23 cellular contexts compared by ENCODE assay signal in genomic region chr18:46001074-46001473, GRCh38. TPM values are rescaled to one million over a fixed set of nuclear protein-coding genes. Genes with fewer than 3 reads are reported as not detected.
A peak's percentile ranks its signal among the peaks of the same experiment; 100 is the strongest.
DNase-seq lines count a peak whose midpoint lies in the region; ATAC-seq, FAIRE-seq and TF ChIP-seq lines count a peak whose summit lies in the region.
"Had no signal": no experiment of that assay in that cellular context is flagged by ENCODE, and none has a peak within 500 bp of the region (broad histone marks: within the 10 kb centered on the region; RNA-seq: fewer than 3 reads in every experiment).

No MANE protein-coding gene starts in this region.

- no peaks in the 10 kb centered on the region for H3K27me3 Mint-ChIP-seq in CD4-positive, CD25-positive, alpha-beta regulatory T cell
- H3K27me3 Mint-ChIP-seq in T-cell, result no peaks in the 10 kb centered on the region
- no peaks in the 10 kb centered on the region for H3K27me3 Mint-ChIP-seq in CD8-positive, alpha-beta T cell (ENCODE audit: low read depth)

- no peak overlapping the region for H2AFZ ChIP-seq in DND-41 (ENCODE audit: low read depth, low read length)
- H2AFZ ChIP-seq: GM23248 had no signal

- H4K20me1 ChIP-seq in DND-41 (ENCODE audit: insufficient read depth, low read length), result no peaks in the 10 kb centered on the region

- DNase-seq in CD4-positive, CD25-positive, alpha-beta regulatory T cell, result peak in 1 of 3 donors; percentile 14
- DNase-seq in DND-41 (no peak), T-cell (no peak), upper lobe of right lung (no peak), NCI-H748 (lab: John Stamatoyannopoulos, UW; ENCODE audit: unreplicated experiment) (no peak)
- no peak for DNase-seq in CD8-positive, alpha-beta T cell
- DNase-seq: DMS53, EL, GM23248, H9, HFFc6, KBM-7, NCI-H1092 treated with DMSO at 0.1 percent for 48 hours, NCI-H1436 treated with DMSO at 0.1 percent for 48 hours, NCI-H2029, NCI-H226, NCI-H524, NCI-H82, Peyer's patch, SJCRH30 had no signal

- no peaks in the 10 kb centered on the region for H3K36me3 ChIP-seq in CD4-positive, CD25-positive, alpha-beta regulatory T cell (ENCODE audit: control insufficient read depth, insufficient read depth, low read length)
- no peaks in the 10 kb centered on the region for H3K36me3 ChIP-seq in DND-41 (ENCODE audit: insufficient read depth, low read length)
- no peaks in the 10 kb centered on the region for H3K36me3 ChIP-seq in upper lobe of right lung
- no peaks in the 10 kb centered on the region for H3K36me3 ChIP-seq in CD8-positive, alpha-beta T cell (ENCODE audit: insufficient read depth, low read length)
- H3K36me3 ChIP-seq: Peyer's patch, SJCRH30 had no signal

- H3K9ac ChIP-seq in DND-41 (ENCODE audit: low read depth, low read length), result no peak overlapping the region
- H3K9ac ChIP-seq: GM23248 had no signal

- H3K4me1 Mint-ChIP-seq in CD4-positive, CD25-positive, alpha-beta regulatory T cell, result peaks cover 25 to 53% (median 32%) of the 10 kb centered on the region in 4 donors
- H3K4me1 Mint-ChIP-seq in T-cell, result peaks cover 42 to 61% (median 45%) of the 10 kb centered on the region in 3 donors
- peaks cover 43% of the 10 kb centered on the region for H3K4me1 Mint-ChIP-seq in CD8-positive, alpha-beta T cell (ENCODE audit: low read depth)

- no peaks in the 10 kb centered on the region for H3K79me2 ChIP-seq in DND-41 (ENCODE audit: insufficient read depth, low read length)

- CTCF ChIA-PET in T-cell (lab: Charles Lee), result no interaction called here
- CTCF ChIA-PET in CD8-positive, alpha-beta T cell (lab: Charles Lee), result no interaction called here

- H3K27me3 ChIP-seq in CD4-positive, CD25-positive, alpha-beta regulatory T cell (ENCODE audit: control insufficient read depth, insufficient read depth, low read length), result no peaks in the 10 kb centered on the region
- H3K27me3 ChIP-seq in DND-41 (ENCODE audit: insufficient read depth, low read length, poor library complexity) (no peaks in the 10 kb centered on the region), upper lobe of right lung (no peaks in the 10 kb centered on the region)
- H3K27me3 ChIP-seq in CD8-positive, alpha-beta T cell (ENCODE audit: insufficient read depth, low read length), result no peaks in the 10 kb centered on the region
- H3K27me3 ChIP-seq: Peyer's patch, SJCRH30 had no signal

- H3K4me3 ChIP-seq in CD4-positive, CD25-positive, alpha-beta regulatory T cell (ENCODE audit: low read depth, low read length), result peak overlapping the region; percentile 27
- H3K4me3 ChIP-seq in DND-41 (ENCODE audit: low read depth in 1 of 2, low read length in 2 of 2) (no peak overlapping the region), upper lobe of right lung (no peak overlapping the region)
- no peak overlapping the region for H3K4me3 ChIP-seq in CD8-positive, alpha-beta T cell (ENCODE audit: low read depth, low read length)
- H3K4me3 ChIP-seq: GM23248, Peyer's patch, SJCRH30 had no signal

- H3K4me2 ChIP-seq in DND-41 (ENCODE audit: insufficient read depth, low read length), result no peak overlapping the region

- no peak overlapping the region for H3K27ac ChIP-seq in CD4-positive, CD25-positive, alpha-beta regulatory T cell (ENCODE audit: insufficient read depth, low read length, poor library complexity, severe bottlenecking)
- H3K27ac ChIP-seq in DND-41 (ENCODE audit: low read length) (peak overlapping the region; percentile 53; the same call in 1 of the 2 replicates), upper lobe of right lung (no peak overlapping the region)
- H3K27ac ChIP-seq in CD8-positive, alpha-beta T cell (ENCODE audit: low read depth, low read length), result no peak overlapping the region
- H3K27ac ChIP-seq: GM23248, Peyer's patch, SJCRH30 had no signal

- ATAC-seq in CD4-positive, CD25-positive, alpha-beta regulatory T cell (ENCODE audit: low read depth in 2 of 2), result no peak
- peak; percentile 48 for ATAC-seq in DND-41 (ENCODE audit: insufficient read depth, low read depth)
- ATAC-seq in T-cell (replicated peaks in 1 of 4), result no peak
- ATAC-seq in upper lobe of right lung, result no peak
- no peak for ATAC-seq in GM19328 (IDR thresholded peaks at IDR 0.05; ENCODE audit: unreplicated experiment)
- no peak for ATAC-seq in CD8-positive, alpha-beta T cell

- peaks cover 34% of the 10 kb centered on the region for H3K4me1 ChIP-seq in CD4-positive, CD25-positive, alpha-beta regulatory T cell (ENCODE audit: control insufficient read depth, insufficient read depth, low read length, poor library complexity, severe bottlenecking)
- H3K4me1 ChIP-seq in DND-41 (ENCODE audit: insufficient read depth, low read length), result peaks cover 43% of the 10 kb centered on the region
- H3K4me1 ChIP-seq in upper lobe of right lung, result peaks cover 7% of the 10 kb centered on the region
- H3K4me1 ChIP-seq in CD8-positive, alpha-beta T cell (ENCODE audit: insufficient read depth, low read length), result peaks cover 37% of the 10 kb centered on the region
- H3K4me1 ChIP-seq: Peyer's patch, SJCRH30 had no signal

- TF ChIP-seq CTCF in DND-41 (IDR thresholded peaks at IDR 0.05; ENCODE audit: borderline replicate concordance, extremely low read depth, low read length, poor library complexity, severe bottlenecking) (no peak), upper lobe of right lung (IDR thresholded peaks at IDR 0.05) (no peak)
- TF ChIP-seq CTCF in CD8-positive, alpha-beta T cell (IDR thresholded peaks at IDR 0.05), result no peak

- H3K4me3 Mint-ChIP-seq in CD4-positive, CD25-positive, alpha-beta regulatory T cell, result peak overlapping the region in 2 of 4 donors; percentile 20 to 25
- H3K4me3 Mint-ChIP-seq in T-cell, result no peak overlapping the region
- H3K4me3 Mint-ChIP-seq in CD8-positive, alpha-beta T cell, result no peak overlapping the region
- H3K4me3 Mint-ChIP-seq: H9, HFFc6 had no signal

- peaks cover 0 to 14% (median 3%) of the 10 kb centered on the region in 7 donors for H3K9me3 Mint-ChIP-seq in CD4-positive, CD25-positive, alpha-beta regulatory T cell
- H3K9me3 Mint-ChIP-seq in T-cell, result peaks cover 11 to 12% (median 11%) of the 10 kb centered on the region in 3 donors
- peaks cover 17% of the 10 kb centered on the region for H3K9me3 Mint-ChIP-seq in CD8-positive, alpha-beta T cell

- peak; percentile 31 for FAIRE-seq in colon (lab: Jason Lieb, UNC)
- FAIRE-seq: D721Med had no signal

- peak overlapping the region in 2 of 3 donors; percentile 27 to 29 for H3K27ac Mint-ChIP-seq in CD4-positive, CD25-positive, alpha-beta regulatory T cell
- H3K27ac Mint-ChIP-seq in T-cell, result peak overlapping the region; percentile 80 to 89
- no peak overlapping the region for H3K27ac Mint-ChIP-seq in CD8-positive, alpha-beta T cell
- H3K27ac Mint-ChIP-seq: H9, HFFc6 had no signal

- POLR2A ChIA-PET in T-cell (lab: Charles Lee), result no interaction called here
- POLR2A ChIA-PET in CD8-positive, alpha-beta T cell (lab: Charles Lee), result no interaction called here

- H3K9me3 ChIP-seq in CD4-positive, CD25-positive, alpha-beta regulatory T cell (ENCODE audit: control insufficient read depth in 2 of 2, low read length in 2 of 2), result peaks cover 0 to 5% of the 10 kb centered on the region in 2 experiments
- H3K9me3 ChIP-seq in DND-41 (ENCODE audit: insufficient read depth, low read length, severe bottlenecking) (peaks cover 9% of the 10 kb centered on the region), upper lobe of right lung (no peaks in the 10 kb centered on the region)
- H3K9me3 ChIP-seq in CD8-positive, alpha-beta T cell (ENCODE audit: low read length), result no peaks in the 10 kb centered on the region
- H3K9me3 ChIP-seq: Peyer's patch, SJCRH30 had no signal

- H3K36me3 Mint-ChIP-seq in CD4-positive, CD25-positive, alpha-beta regulatory T cell, result peaks cover 9% of the 10 kb centered on the region
- H3K36me3 Mint-ChIP-seq in T-cell, result peaks cover 19% of the 10 kb centered on the region
- peaks cover 14% of the 10 kb centered on the region for H3K36me3 Mint-ChIP-seq in CD8-positive, alpha-beta T cell

- intact Hi-C loops in upper lobe of right lung (cut with DNase I), result no loop called here
- intact Hi-C loops in CD8-positive, alpha-beta T cell (cut with DNase I, micrococcal nuclease), result no loop called here

RNA-seq across cellular contexts. Expression of gene EPG5, which starts 33.9 kb away (rescaled TPM):
- total RNA-seq in CD4-positive, CD25-positive, alpha-beta regulatory T cell, result 49.8 TPM
- 1 to 10 TPM; 4.1 to 6.0 (median 5.2) TPM for polyA plus RNA-seq in CD4-positive, CD25-positive, alpha-beta regulatory T cell
- total RNA-seq in T-cell, result 10 to 100 TPM; 39.2 to 54.4 (median 42.6) TPM
- total RNA-seq in upper lobe of right lung, result 38.5 TPM
- total RNA-seq in CD8-positive, alpha-beta T cell, result 10 to 100 TPM; 29.1 to 35.5 TPM
